ENCODE assay signal across 13 cellular contexts in the genomic region with DNA sequence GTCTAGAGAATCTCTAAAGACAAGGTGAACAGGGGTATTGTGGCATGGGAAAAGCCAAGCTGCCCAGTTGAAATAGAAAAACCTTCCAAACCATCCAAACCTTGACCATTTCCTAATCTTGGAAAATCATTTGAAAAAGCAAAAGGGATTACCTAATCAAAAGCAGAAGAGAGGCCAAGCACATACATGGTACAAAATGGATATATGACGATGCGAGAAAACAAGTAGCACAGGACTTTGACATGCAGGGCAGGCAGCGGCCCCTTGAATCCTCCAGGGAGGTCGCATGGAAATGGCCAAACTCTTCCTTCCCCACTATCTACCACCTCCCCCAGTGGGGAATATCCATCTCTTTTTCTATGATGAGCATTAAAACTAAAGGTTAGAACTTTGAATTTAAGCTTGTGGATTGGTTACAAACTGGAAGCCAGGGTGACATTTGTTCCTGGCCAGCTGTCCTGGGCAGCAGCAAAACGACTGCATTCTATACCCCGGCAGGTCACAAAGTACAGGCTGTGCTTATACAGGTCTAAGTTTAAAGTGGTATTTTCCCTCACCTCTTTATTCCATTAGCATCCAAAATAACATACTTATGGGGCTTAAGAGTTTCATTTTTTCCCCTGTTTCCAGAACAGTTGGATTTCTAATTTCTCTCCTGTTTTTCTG.
"Had no signal": no experiment of that assay in that cellular context is flagged by ENCODE, and none has a peak within 500 bp of the region (broad histone marks: within the 10 kb centered on the region; RNA-seq: fewer than 3 reads in every experiment).

No MANE protein-coding gene starts in this region.

- H3K9me3 Mint-ChIP-seq: naive B cell had no signal

- H3K4me1 ChIP-seq: foreskin keratinocyte, left lung had no signal

- H3K27me3 ChIP-seq: left lung had no signal

- H3K4me3 Mint-ChIP-seq: naive B cell, nephron had no signal

- H3K27me3 Mint-ChIP-seq: naive B cell had no signal

- DNase-seq: cerebellar nuclear complex; dermis blood vessel endothelial cell; foreskin keratinocyte; head of caudate nucleus; hypothalamus; kidney glomerular epithelial cell; left lung; mesendoderm; naive B cell; stimulated activated CD4-positive, alpha-beta T cell treated with anti-CD3 and anti-CD28 coated beads, Interleukin-2, amount 100 ng/mL, for 24 hours; stimulated activated naive CD4-positive, alpha-beta T cell; trophoblast cell had no signal

- H3K27ac Mint-ChIP-seq: naive B cell, nephron had no signal

- H3K4me3 ChIP-seq: left lung had no signal

- H3K27ac ChIP-seq: foreskin keratinocyte, left lung had no signal

- H3K36me3 ChIP-seq: left lung had no signal

- ATAC-seq: foreskin keratinocyte, left lung had no signal

- H3K9me3 ChIP-seq: left lung had no signal

- H3K4me1 Mint-ChIP-seq: naive B cell had no signal
